ENCODE assay signal across 12 cellular contexts in genomic region chr11:10326080-10326964, GRCh38. TPM values are rescaled to one million over a fixed set of nuclear protein-coding genes. Genes with fewer than 3 reads are reported as not detected.
DNase-seq lines count a peak whose midpoint lies in the region; ATAC-seq and TF ChIP-seq lines count a peak whose summit lies in the region.
"Had no signal": no experiment of that assay in that cellular context is flagged by ENCODE, and none has a peak within 500 bp of the region (broad histone marks: within the 10 kb centered on the region; RNA-seq: fewer than 3 reads in every experiment).

No MANE protein-coding gene starts in this region.

- H3K4me1 Mint-ChIP-seq in Caco-2 (ENCODE audit: low read depth, unreplicated experiment): peaks cover 47% of the 10 kb centered on the region
- H3K4me1 Mint-ChIP-seq: natural killer cell had no signal

- ATAC-seq in heart right ventricle (peak in 6 of 8 donors; percentile 10 to 48 (median 26)), psoas muscle (peak in 1 of 4 donors; percentile 7), GM19023 (IDR thresholded peaks at IDR 0.05; ENCODE audit: unreplicated experiment) (no peak), HG03280 (IDR thresholded peaks at IDR 0.05; ENCODE audit: unreplicated experiment) (no peak), HG03460 (IDR thresholded peaks at IDR 0.05; ENCODE audit: unreplicated experiment) (no peak)
- ATAC-seq: natural killer cell had no signal

- peak overlapping the region; percentile 7 for H3K4me3 Mint-ChIP-seq in Caco-2 (ENCODE audit: unreplicated experiment)
- H3K4me3 Mint-ChIP-seq: natural killer cell had no signal

- 35 to 47% methylated on average over 2 of the region's 2 CpGs for WGBS in heart right ventricle, 2 donors
- 29 to 35% (median 32%) methylated on average over 2 of the region's 2 CpGs for WGBS in psoas muscle, 3 donors

- H3K36me3 ChIP-seq in Caco-2 (ENCODE audit: control insufficient read depth, insufficient read depth, low read length) (no peaks in the 10 kb centered on the region), Peyer's patch (no peaks in the 10 kb centered on the region), heart right ventricle (no peaks in the 10 kb centered on the region), psoas muscle (ENCODE audit: insufficient read depth in 1 of 2, low read depth in 1 of 2) (no peaks in the 10 kb centered on the region), H7 (replicated peaks; ENCODE audit: control insufficient read depth, insufficient read depth, low read length) (no peaks in the 10 kb centered on the region)
- H3K36me3 ChIP-seq: BLaER1 had no signal

- H3K36me3 Mint-ChIP-seq in Caco-2 (ENCODE audit: insufficient read depth, unreplicated experiment): no peaks in the 10 kb centered on the region
- H3K36me3 Mint-ChIP-seq: natural killer cell had no signal

- peak overlapping the region; percentile 41 to 71 (median 56) for H3K27ac ChIP-seq in Peyer's patch
- peak overlapping the region in 7 of 10 donors; percentile 2 to 76 (median 42) for H3K27ac ChIP-seq in heart right ventricle
- H3K27ac ChIP-seq in psoas muscle: no peak overlapping the region
- H3K27ac ChIP-seq: BLaER1 had no signal

- POLR2A ChIA-PET in Caco-2 (lab: Charles Lee): interaction anchor here (0.8 to 1.7 kb wide), 8 partner anchors 17 to 215 kb away, joined by 3 to 6 read pairs (median 4); partner anchors contain the start of genes ADM and RNF141

- no peaks in the 10 kb centered on the region for H3K9me3 ChIP-seq in Caco-2
- H3K9me3 ChIP-seq in Peyer's patch: no peaks in the 10 kb centered on the region
- H3K9me3 ChIP-seq in heart right ventricle: peaks cover 0 to 9% (median 0%) of the 10 kb centered on the region in 11 donors
- H3K9me3 ChIP-seq in psoas muscle: no peaks in the 10 kb centered on the region
- H3K9me3 ChIP-seq: BLaER1 had no signal

- peaks cover 83% of the 10 kb centered on the region for H3K4me1 ChIP-seq in Caco-2
- peaks cover 0 to 47% (median 3%) of the 10 kb centered on the region in 4 donors for H3K4me1 ChIP-seq in Peyer's patch
- H3K4me1 ChIP-seq in heart right ventricle: peaks cover 5 to 76% (median 45%) of the 10 kb centered on the region in 9 donors
- peaks cover 27% of the 10 kb centered on the region for H3K4me1 ChIP-seq in psoas muscle
- H3K4me1 ChIP-seq: BLaER1 had no signal

- intact Hi-C loops in Caco-2 (cut with micrococcal nuclease; ENCODE audit: unreplicated experiment) (loop anchor here (1.0 to 5.0 kb wide), 7 partner anchors 25 to 714 kb away; partner anchors contain the start of gene AMPD3), heart right ventricle (cut with DNase I) (loop anchor here in 5 of 10 donors (10.0 kb wide), 3 partner anchors 462 to 802 kb away; no protein-coding TSS in a partner anchor), psoas muscle (cut with DNase I) (loop anchor here (5.0 to 10.0 kb wide), 2 partner anchors 212 to 569 kb away; no protein-coding TSS in a partner anchor)

- H3K4me3 ChIP-seq in Caco-2 (ENCODE audit: low read depth, low read length) (no peak overlapping the region), Peyer's patch (no peak overlapping the region), heart right ventricle (no peak overlapping the region), psoas muscle (no peak overlapping the region), H7 (ENCODE audit: insufficient read depth, low read depth, low read length) (no peak overlapping the region)
- H3K4me3 ChIP-seq: BLaER1 had no signal

- TF ChIP-seq POLR2A in Peyer's patch (IDR thresholded peaks at IDR 0.05): no peak

- no TSS peak for BruUV-seq in Caco-2 (replicated peaks; lab: Mats Ljungman, UMichigan)

- H3K27me3 ChIP-seq in Caco-2 (replicated peaks; ENCODE audit: control insufficient read depth, insufficient read depth, low read length): no peaks in the 10 kb centered on the region
- H3K27me3 ChIP-seq in Peyer's patch: no peaks in the 10 kb centered on the region
- no peaks in the 10 kb centered on the region for H3K27me3 ChIP-seq in heart right ventricle
- H3K27me3 ChIP-seq in psoas muscle (ENCODE audit: insufficient read depth in 3 of 3, low read length in 2 of 3): no peaks in the 10 kb centered on the region
- no peaks in the 10 kb centered on the region for H3K27me3 ChIP-seq in H7 (ENCODE audit: control insufficient read depth, insufficient read depth, low read length)
- H3K27me3 ChIP-seq: BLaER1 had no signal

- no peaks in the 10 kb centered on the region for H3K9me3 Mint-ChIP-seq in Caco-2 (ENCODE audit: unreplicated experiment)
- H3K9me3 Mint-ChIP-seq: natural killer cell had no signal

- peak overlapping the region; percentile 14 for H3K27ac Mint-ChIP-seq in Caco-2 (ENCODE audit: unreplicated experiment)
- H3K27ac Mint-ChIP-seq: natural killer cell had no signal

- DNase-seq in Caco-2 (peak; percentile 93 to 97), Peyer's patch (peak in 2 of 3 donors; percentile 70 to 84), heart right ventricle (peak in 1 of 2 donors; percentile 36), psoas muscle (peak; percentile 42 to 58), H7 (no peak)
- DNase-seq: activated CD4-positive, alpha-beta T cell treated with anti-CD3 and anti-CD28 coated beads, Interleukin-2, amount 50 U/mL, for 1 hour; natural killer cell; NCI-H1436 treated with DMSO at 0.1 percent for 48 hours had no signal

- no peaks in the 10 kb centered on the region for H3K27me3 Mint-ChIP-seq in Caco-2 (ENCODE audit: insufficient read depth, unreplicated experiment)

- TF ChIP-seq CTCF in Caco-2 (IDR thresholded peaks at IDR 0.05; ENCODE audit: insufficient read depth in 1 of 2, low read depth in 1 of 2, low read length in 1 of 2, severe bottlenecking in 1 of 2, unreplicated experiment in 1 of 2): no peak
- TF ChIP-seq CTCF in Peyer's patch (IDR thresholded peaks at IDR 0.05): no peak
- TF ChIP-seq CTCF in heart right ventricle (IDR thresholded peaks at IDR 0.05): no peak
- no peak for TF ChIP-seq CTCF in psoas muscle (IDR thresholded peaks at IDR 0.05)

- CTCF ChIA-PET in Caco-2 (lab: Charles Lee): interaction anchor here (0.6 to 3.2 kb wide), 7 partner anchors 9 to 713 kb away, joined by 3 to 39 read pairs (median 6); partner anchors contain the start of gene ADM

RNA-seq across cellular contexts. Expression of gene ADM, which starts 21.4 kb away (rescaled TPM):
- 114 and 127 TPM in 2 replicates for total RNA-seq in Caco-2 (2022)
- total RNA-seq in Peyer's patch: 100 to 1,000 TPM in 2 of 4 donors, 10 to 100 TPM in 2; 75.5 to 323 (median 106) TPM
- total RNA-seq in heart right ventricle: 10 to 100 TPM in 5 of 10 donors, 1 to 10 TPM in 5; 5.1 to 63.7 (median 9.6) TPM
- polyA plus RNA-seq in heart right ventricle: 10 to 100 TPM; 23.6 to 57.1 TPM
- 10 to 100 TPM; 11.8 to 73.3 (median 27.8) TPM for total RNA-seq in psoas muscle
- 10 to 100 TPM; 11.7 to 45.1 (median 23.1) TPM for polyA plus RNA-seq in psoas muscle
- total RNA-seq in H7 (2014; rRNA removed; shearing (Covaris generic)): 103 and 106 TPM in 2 replicates

RNA-seq across cellular contexts. Expression of gene SBF2, which starts 32.3 kb away (rescaled TPM):
- total RNA-seq in Caco-2 (2022): 56.5 and 72.2 TPM in 2 replicates
- 10 to 100 TPM; 52.7 to 70.1 (median 56.7) TPM for total RNA-seq in Peyer's patch
- total RNA-seq in heart right ventricle: 10 to 100 TPM; 16.2 to 27.1 (median 21.2) TPM
- polyA plus RNA-seq in heart right ventricle: 10 to 100 TPM in 1 of 2 donors, 1 to 10 TPM in 1; 8.9 to 22.2 TPM
- 10 to 100 TPM; 10.6 to 12.6 (median 12.2) TPM for total RNA-seq in psoas muscle
- polyA plus RNA-seq in psoas muscle: 1 to 10 TPM; 3.3 to 6.8 (median 5.5) TPM
- 34.5 and 39.7 TPM in 2 replicates for total RNA-seq in H7 (2014; rRNA removed; shearing (Covaris generic))

Comparison
In these comparisons a context has a peak if more than half of its experiments do, and no peak if none do; other contexts are left out.
1. ATAC-seq: peak in heart right ventricle (6 of 8); none in GM19023 (single experiment), HG03280 (single experiment) and HG03460 (single experiment).